ENCODE assay signal across 8 cellular contexts in the genomic region with DNA sequence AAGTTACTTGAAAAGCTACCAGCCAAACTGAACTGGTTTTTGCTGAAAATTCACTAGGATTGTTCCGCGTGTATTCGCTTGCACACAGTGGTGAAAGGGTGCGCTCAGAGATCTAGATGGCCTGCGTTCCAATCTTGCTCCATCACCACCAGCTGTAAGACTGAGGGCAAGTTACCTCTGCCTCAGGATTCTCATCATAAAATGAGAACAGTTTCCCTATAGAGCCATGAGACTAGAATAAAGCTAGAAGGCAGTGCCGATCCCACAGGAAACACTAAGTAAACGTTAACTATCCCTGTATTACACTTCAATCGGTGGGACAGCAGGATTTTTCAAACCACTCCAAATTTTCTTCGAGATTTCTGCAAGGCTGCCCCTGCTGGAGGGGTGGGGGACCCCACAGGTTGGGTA. TPM values are rescaled to one million over a fixed set of nuclear protein-coding genes. Genes with fewer than 3 reads are reported as not detected.
DNase-seq lines count a peak whose midpoint lies in the region; FAIRE-seq and TF ChIP-seq lines count a peak whose summit lies in the region.

No MANE protein-coding gene starts in this region.

- H3K27ac ChIP-seq in SK-N-SH (ENCODE audit: low read depth in 2 of 2, low read length in 1 of 2) = peak overlapping the region; percentile 87 to 96

- H3K36me3 ChIP-seq in SK-N-SH (replicated peaks in 1 of 2; ENCODE audit: control insufficient read depth in 1 of 2, insufficient read depth in 2 of 2, low read length in 1 of 2) = no peaks in the 10 kb centered on the region

- TF ChIP-seq CTCF in SK-N-SH (IDR thresholded peaks at IDR 0.05) (peak; percentile 23; the same call in 1 of the 2 replicates), fibroblast of pulmonary artery (IDR thresholded peaks at IDR 0.05; ENCODE audit: low read length, missing control alignments) (no peak), D721Med (IDR thresholded peaks at IDR 0.05; ENCODE audit: insufficient read depth, missing control alignments) (no peak)

- H3K27me3 ChIP-seq in SK-N-SH (ENCODE audit: insufficient read depth) = no peaks in the 10 kb centered on the region

- H3K4me2 ChIP-seq in SK-N-SH = peak overlapping the region; percentile 89

- 32% methylated on average over 9 of the region's 9 CpGs for WGBS in SK-N-SH (ENCODE audit: low lambda C conversion rate)

- FAIRE-seq in D721Med (lab: Jason Lieb, UNC) = no peak

- POLR2A ChIA-PET in SK-N-SH (lab: Yijun Ruan, JAX) = interaction anchor here (0.6 to 1.6 kb wide), 5 partner anchors 10 to 801 kb away, joined by 3 to 7 read pairs (median 3); a partner anchor contains a TSS

- peak overlapping the region; percentile 92 for H3K9ac ChIP-seq in SK-N-SH

- H3K9me3 ChIP-seq in SK-N-SH = no peaks in the 10 kb centered on the region

- no peaks in the 10 kb centered on the region for H4K20me1 ChIP-seq in SK-N-SH (ENCODE audit: insufficient read depth)

- H3K4me3 ChIP-seq in SK-N-SH (ENCODE audit: low read depth in 2 of 2, low read length in 1 of 2) (peak overlapping the region; percentile 73 to 99), fibroblast of pulmonary artery (replicated peaks; ENCODE audit: low read depth, low read length) (peak overlapping the region; percentile 88), skeletal muscle cell (ENCODE audit: low read depth, low read length) (peak overlapping the region; percentile 86)

- peak overlapping the region; percentile 94 for H2AFZ ChIP-seq in SK-N-SH (ENCODE audit: low read depth)

- no peaks in the 10 kb centered on the region for H3K9me2 ChIP-seq in SK-N-SH

- peaks cover 50% of the 10 kb centered on the region for H3K79me2 ChIP-seq in SK-N-SH (ENCODE audit: insufficient read depth)

- DNase-seq in NCI-H146 (lab: John Stamatoyannopoulos, UW) (peak; percentile 52), NCI-H146 treated with DMSO at 0.1 percent for 48 hours (lab: John Stamatoyannopoulos, UW; ENCODE audit: unreplicated experiment) (no peak), SK-N-SH (no peak), fibroblast of pulmonary artery (ENCODE audit: low read depth) (peak; percentile 31), skeletal muscle cell (ENCODE audit: low read depth) (peak; percentile 4), NCI-H2171 treated with DMSO at 0.1 percent for 48 hours (lab: John Stamatoyannopoulos, UW) (no peak), NCI-H2107 treated with DMSO at 0.1 percent for 48 hours (lab: John Stamatoyannopoulos, UW; ENCODE audit: unreplicated experiment) (no peak), D721Med (ENCODE audit: insufficient read length, low spot score) (no peak)

- H3F3A ChIP-seq in SK-N-SH (replicated peaks; ENCODE audit: insufficient read depth) = no peaks in the 10 kb centered on the region

- peaks cover 9 to 18% of the 10 kb centered on the region in 2 experiments; a peak in 2 of 4 replicates for H3K4me1 ChIP-seq in SK-N-SH (ENCODE audit: control insufficient read depth in 1 of 2, insufficient read depth in 2 of 2, low read depth in 1 of 2, low read length in 1 of 2)

- CTCF ChIA-PET in SK-N-SH (lab: Yijun Ruan, JAX) = interaction anchor here (1.1 to 6.3 kb wide), 6 partner anchors 10 to 440 kb away, joined by 3 to 56 read pairs (median 4); no protein-coding TSS in a partner anchor

- no peak for TF ChIP-seq RAD21 in SK-N-SH (IDR thresholded peaks at IDR 0.05; ENCODE audit: low read length)

- no peak for TF ChIP-seq EP300 in SK-N-SH (IDR thresholded peaks at IDR 0.05; ENCODE audit: borderline replicate concordance in 1 of 2, low read depth in 1 of 2, low read length in 1 of 2)

TF ChIP-seq in SK-N-SH, 30 proteins besides CTCF, POLR2A, EP300 and RAD21:
- TF ChIP-seq GATA2 (CRISPR knock-in tag; IDR thresholded peaks at IDR 0.05) (no peak), FOXM1 (IDR thresholded peaks at IDR 0.05; ENCODE audit: low read depth) (no peak), POLR2AphosphoS5 (IDR thresholded peaks at IDR 0.05; ENCODE audit: low read depth, low read length) (no peak), SIN3A (IDR thresholded peaks at IDR 0.05; ENCODE audit: borderline replicate concordance, low read depth, low read length) (no peak), SMC3 (IDR thresholded peaks at IDR 0.05; ENCODE audit: low read depth, low read length) (no peak), RCOR1 (IDR thresholded peaks at IDR 0.05; ENCODE audit: low read length) (no peak), NRF1 (IDR thresholded peaks at IDR 0.05; ENCODE audit: low read depth, low read length) (no peak), NFIC (IDR thresholded peaks at IDR 0.05; ENCODE audit: borderline replicate concordance) (no peak), TAF1 (IDR thresholded peaks at IDR 0.05; ENCODE audit: borderline replicate concordance, low read depth, low read length) (no peak), RFX5 (IDR thresholded peaks at IDR 0.05; ENCODE audit: low read length) (no peak), FOXJ3 (CRISPR knock-in tag; IDR thresholded peaks at IDR 0.05) (no peak), JUND (IDR thresholded peaks at IDR 0.05) (no peak), MEF2A (IDR thresholded peaks at IDR 0.05; ENCODE audit: borderline replicate concordance, low read depth) (no peak), CHD2 (IDR thresholded peaks at IDR 0.05; ENCODE audit: low read length, partially characterized antibody) (no peak)
- TF ChIP-seq, protein P1, sequence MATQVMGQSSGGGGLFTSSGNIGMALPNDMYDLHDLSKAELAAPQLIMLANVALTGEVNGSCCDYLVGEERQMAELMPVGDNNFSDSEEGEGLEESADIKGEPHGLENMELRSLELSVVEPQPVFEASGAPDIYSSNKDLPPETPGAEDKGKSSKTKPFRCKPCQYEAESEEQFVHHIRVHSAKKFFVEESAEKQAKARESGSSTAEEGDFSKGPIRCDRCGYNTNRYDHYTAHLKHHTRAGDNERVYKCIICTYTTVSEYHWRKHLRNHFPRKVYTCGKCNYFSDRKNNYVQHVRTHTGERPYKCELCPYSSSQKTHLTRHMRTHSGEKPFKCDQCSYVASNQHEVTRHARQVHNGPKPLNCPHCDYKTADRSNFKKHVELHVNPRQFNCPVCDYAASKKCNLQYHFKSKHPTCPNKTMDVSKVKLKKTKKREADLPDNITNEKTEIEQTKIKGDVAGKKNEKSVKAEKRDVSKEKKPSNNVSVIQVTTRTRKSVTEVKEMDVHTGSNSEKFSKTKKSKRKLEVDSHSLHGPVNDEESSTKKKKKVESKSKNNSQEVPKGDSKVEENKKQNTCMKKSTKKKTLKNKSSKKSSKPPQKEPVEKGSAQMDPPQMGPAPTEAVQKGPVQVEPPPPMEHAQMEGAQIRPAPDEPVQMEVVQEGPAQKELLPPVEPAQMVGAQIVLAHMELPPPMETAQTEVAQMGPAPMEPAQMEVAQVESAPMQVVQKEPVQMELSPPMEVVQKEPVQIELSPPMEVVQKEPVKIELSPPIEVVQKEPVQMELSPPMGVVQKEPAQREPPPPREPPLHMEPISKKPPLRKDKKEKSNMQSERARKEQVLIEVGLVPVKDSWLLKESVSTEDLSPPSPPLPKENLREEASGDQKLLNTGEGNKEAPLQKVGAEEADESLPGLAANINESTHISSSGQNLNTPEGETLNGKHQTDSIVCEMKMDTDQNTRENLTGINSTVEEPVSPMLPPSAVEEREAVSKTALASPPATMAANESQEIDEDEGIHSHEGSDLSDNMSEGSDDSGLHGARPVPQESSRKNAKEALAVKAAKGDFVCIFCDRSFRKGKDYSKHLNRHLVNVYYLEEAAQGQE (IDR thresholded peaks at IDR 0.05; ENCODE audit: low read depth, low read length) = no peak
- TF ChIP-seq, protein P2, sequence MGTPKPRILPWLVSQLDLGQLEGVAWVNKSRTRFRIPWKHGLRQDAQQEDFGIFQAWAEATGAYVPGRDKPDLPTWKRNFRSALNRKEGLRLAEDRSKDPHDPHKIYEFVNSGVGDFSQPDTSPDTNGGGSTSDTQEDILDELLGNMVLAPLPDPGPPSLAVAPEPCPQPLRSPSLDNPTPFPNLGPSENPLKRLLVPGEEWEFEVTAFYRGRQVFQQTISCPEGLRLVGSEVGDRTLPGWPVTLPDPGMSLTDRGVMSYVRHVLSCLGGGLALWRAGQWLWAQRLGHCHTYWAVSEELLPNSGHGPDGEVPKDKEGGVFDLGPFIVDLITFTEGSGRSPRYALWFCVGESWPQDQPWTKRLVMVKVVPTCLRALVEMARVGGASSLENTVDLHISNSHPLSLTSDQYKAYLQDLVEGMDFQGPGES (IDR thresholded peaks at IDR 0.05; ENCODE audit: low read depth, low read length) = no peak
- TF ChIP-seq, protein P3, sequence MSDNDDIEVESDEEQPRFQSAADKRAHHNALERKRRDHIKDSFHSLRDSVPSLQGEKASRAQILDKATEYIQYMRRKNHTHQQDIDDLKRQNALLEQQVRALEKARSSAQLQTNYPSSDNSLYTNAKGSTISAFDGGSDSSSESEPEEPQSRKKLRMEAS (IDR thresholded peaks at IDR 0.05; ENCODE audit: low read depth) = no peak
- TF ChIP-seq, protein P4, sequence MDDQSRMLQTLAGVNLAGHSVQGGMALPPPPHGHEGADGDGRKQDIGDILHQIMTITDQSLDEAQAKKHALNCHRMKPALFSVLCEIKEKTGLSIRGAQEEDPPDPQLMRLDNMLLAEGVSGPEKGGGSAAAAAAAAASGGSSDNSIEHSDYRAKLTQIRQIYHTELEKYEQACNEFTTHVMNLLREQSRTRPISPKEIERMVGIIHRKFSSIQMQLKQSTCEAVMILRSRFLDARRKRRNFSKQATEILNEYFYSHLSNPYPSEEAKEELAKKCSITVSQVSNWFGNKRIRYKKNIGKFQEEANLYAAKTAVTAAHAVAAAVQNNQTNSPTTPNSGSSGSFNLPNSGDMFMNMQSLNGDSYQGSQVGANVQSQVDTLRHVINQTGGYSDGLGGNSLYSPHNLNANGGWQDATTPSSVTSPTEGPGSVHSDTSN (IDR thresholded peaks at IDR 0.05) = no peak
- TF ChIP-seq, protein P5, sequence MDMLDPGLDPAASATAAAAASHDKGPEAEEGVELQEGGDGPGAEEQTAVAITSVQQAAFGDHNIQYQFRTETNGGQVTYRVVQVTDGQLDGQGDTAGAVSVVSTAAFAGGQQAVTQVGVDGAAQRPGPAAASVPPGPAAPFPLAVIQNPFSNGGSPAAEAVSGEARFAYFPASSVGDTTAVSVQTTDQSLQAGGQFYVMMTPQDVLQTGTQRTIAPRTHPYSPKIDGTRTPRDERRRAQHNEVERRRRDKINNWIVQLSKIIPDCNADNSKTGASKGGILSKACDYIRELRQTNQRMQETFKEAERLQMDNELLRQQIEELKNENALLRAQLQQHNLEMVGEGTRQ (IDR thresholded peaks at IDR 0.05; ENCODE audit: borderline replicate concordance, low read depth, low read length) = no peak

RNA-seq across cellular contexts. Expression of a gene that starts 0.8 kb away (rescaled TPM):
- 196 and 215 TPM in 2 replicates for polyA plus RNA-seq in SK-N-SH (2012; rRNA removed)
- polyA plus RNA-seq in SK-N-SH (2012; cell fraction: cytosol; rRNA removed) = 105 and 162 TPM in 2 replicates
- polyA plus RNA-seq in SK-N-SH (2012; cell fraction: nucleus; rRNA removed) = 132 and 204 TPM in 2 replicates

Comparison
In these comparisons a context has a peak if more than half of its experiments do, and no peak if none do; other contexts are left out.
1. DNase-seq: peak in NCI-H146 (single experiment), fibroblast of pulmonary artery (single experiment) and skeletal muscle cell (single experiment); none in NCI-H146 treated with DMSO at 0.1 percent for 48 hours (single experiment), SK-N-SH (single experiment), NCI-H2171 treated with DMSO at 0.1 percent for 48 hours (single experiment), NCI-H2107 treated with DMSO at 0.1 percent for 48 hours (single experiment) and D721Med (single experiment).
2. Peak in every context shown above with its lines, with median percentiles within 50 percentile points of each other: H3K4me3 ChIP-seq.